Comparison of ENCODE assay signal across 10 cellular contexts in genomic region chr2:144942516-144943256, GRCh38.
A peak's percentile ranks its signal among the peaks of the same experiment; 100 is the strongest.
DNase-seq lines count a peak whose midpoint lies in the region; ATAC-seq and TF ChIP-seq lines count a peak whose summit lies in the region.
"Had no signal": no experiment of that assay in that cellular context is flagged by ENCODE, and none has a peak within 500 bp of the region (broad histone marks: within the 10 kb centered on the region; RNA-seq: fewer than 3 reads in every experiment).

No MANE protein-coding gene starts in this region.

- H3K27ac ChIP-seq in RWPE2 (ENCODE audit: poor library complexity, severe bottlenecking), result peak overlapping the region; percentile 82
- H3K27ac ChIP-seq: spleen had no signal

- H3K27ac Mint-ChIP-seq in immature natural killer cell, result no peak overlapping the region
- H3K27ac Mint-ChIP-seq: activated B cell treated with CpG ODN at 0.5 μM for 24 hours had no signal

- H3K36me3 ChIP-seq in RWPE2 (ENCODE audit: low read depth), result no peaks in the 10 kb centered on the region
- H3K36me3 ChIP-seq: spleen had no signal

- TF ChIP-seq CTCF in RWPE2 (IDR thresholded peaks at IDR 0.05; ENCODE audit: poor library complexity, severe bottlenecking) (no peak), fibroblast of mammary gland (conservative IDR thresholded peaks at IDR 0.05; ENCODE audit: control insufficient read depth, insufficient read depth, low read depth, low read length) (no peak)

- no peaks in the 10 kb centered on the region for H3K4me1 Mint-ChIP-seq in immature natural killer cell
- H3K4me1 Mint-ChIP-seq: activated B cell treated with CpG ODN at 0.5 μM for 24 hours had no signal

- DNase-seq in HS-27A (ENCODE audit: low read depth), result peak; percentile 70
- no peak for DNase-seq in RWPE2 (ENCODE audit: low spot score)
- DNase-seq in fibroblast of mammary gland (ENCODE audit: low read depth), result peak; percentile 62
- DNase-seq in stromal cell of bone marrow (ENCODE audit: low read depth), result peak; percentile 48
- no peak for DNase-seq in stimulated activated naive CD4-positive, alpha-beta T cell treated with Interleukin-2 at 50 U/mL for 16 hours (lab: John Stamatoyannopoulos, UW)
- DNase-seq in immature natural killer cell, result no peak
- DNase-seq: activated B cell treated with CpG ODN at 0.5 μM for 24 hours, hypothalamus, spleen had no signal

- no peaks in the 10 kb centered on the region for H3K9me3 ChIP-seq in RWPE2 (ENCODE audit: severe bottlenecking)
- H3K9me3 ChIP-seq: spleen had no signal

- no peak overlapping the region for H3K4me3 Mint-ChIP-seq in immature natural killer cell
- H3K4me3 Mint-ChIP-seq: activated B cell treated with CpG ODN at 0.5 μM for 24 hours had no signal

- ATAC-seq in RWPE2 (ENCODE audit: low read depth) (peak; percentile 45; the same call in 1 of the 3 replicates), GM21526 (IDR thresholded peaks at IDR 0.05; ENCODE audit: low FRiP score, unreplicated experiment) (no peak)

- no peaks in the 10 kb centered on the region for H3K36me3 Mint-ChIP-seq in immature natural killer cell

- H3K27me3 Mint-ChIP-seq in immature natural killer cell (ENCODE audit: low read depth in 3 of 3), result peaks cover 0 to 2% (median 0%) of the 10 kb centered on the region in 3 donors
- H3K27me3 Mint-ChIP-seq: activated B cell treated with CpG ODN at 0.5 μM for 24 hours had no signal

- no peaks in the 10 kb centered on the region for H3K9me3 Mint-ChIP-seq in immature natural killer cell
- H3K9me3 Mint-ChIP-seq: activated B cell treated with CpG ODN at 0.5 μM for 24 hours had no signal

- H3K27me3 ChIP-seq in RWPE2 (ENCODE audit: insufficient read depth, poor library complexity, severe bottlenecking), result no peaks in the 10 kb centered on the region
- H3K27me3 ChIP-seq: spleen had no signal

- peaks cover 45% of the 10 kb centered on the region for H3K4me1 ChIP-seq in RWPE2 (ENCODE audit: insufficient read depth, poor library complexity, severe bottlenecking)

- H3K4me3 ChIP-seq in RWPE2 (ENCODE audit: severe bottlenecking) (no peak overlapping the region), fibroblast of mammary gland (ENCODE audit: control insufficient read depth, low read depth, low read length) (no peak overlapping the region)
- H3K4me3 ChIP-seq: spleen had no signal

Comparison
In these comparisons a context has a peak if more than half of its experiments do, and no peak if none do; other contexts are left out.
1. DNase-seq: peak in HS-27A (single experiment), fibroblast of mammary gland (single experiment) and stromal cell of bone marrow (single experiment); none in RWPE2 (single experiment), stimulated activated naive CD4-positive, alpha-beta T cell treated with Interleukin-2 at 50 U/mL for 16 hours (single experiment) and immature natural killer cell (0 of 3).